In genomic region chr3:43106293-43106628, GRCh38 we compare ENCODE assay signal across 7 cellular contexts. TPM values are rescaled to one million over a fixed set of nuclear protein-coding genes. Genes with fewer than 3 reads are reported as not detected.
DNase-seq lines count a peak whose midpoint lies in the region; ATAC-seq and TF ChIP-seq lines count a peak whose summit lies in the region.

No MANE protein-coding gene starts in this region.

- TF ChIP-seq CTCF in HFF-Myc (IDR thresholded peaks at IDR 0.05; ENCODE audit: low read depth, low read length, missing control alignments) = no peak
- no peak for TF ChIP-seq CTCF in activated CD8-positive, alpha-beta T cell treated with anti-CD3 and anti-CD28 coated beads for 36 hours (IDR thresholded peaks at IDR 0.05)

- H3K27me3 ChIP-seq in iPS-15b (ENCODE audit: control insufficient read depth, insufficient read depth, low read length) = peaks cover 18% of the 10 kb centered on the region

- H3K36me3 Mint-ChIP-seq in activated CD8-positive, alpha-beta T cell treated with anti-CD3 and anti-CD28 coated beads for 36 hours (ENCODE audit: low read depth) = no peaks in the 10 kb centered on the region

- peak overlapping the region; percentile 50 for H3K27ac Mint-ChIP-seq in activated CD8-positive, alpha-beta T cell treated with anti-CD3 and anti-CD28 coated beads for 36 hours
- H3K27ac Mint-ChIP-seq in stimulated activated naive CD8-positive, alpha-beta T cell treated with anti-CD3 and anti-CD28 coated beads, Interleukin-15, amount 100 ng/mL, for 72 hours = no peak overlapping the region

- no peaks in the 10 kb centered on the region for H3K9me3 ChIP-seq in iPS-15b (ENCODE audit: control insufficient read depth, insufficient read depth, low read length)

- POLR2A ChIA-PET in activated CD8-positive, alpha-beta T cell treated with anti-CD3 and anti-CD28 coated beads for 36 hours (lab: Charles Lee) = interaction anchor here (1.1 to 1.5 kb wide), 3 partner anchors 16 to 124 kb away, joined by 3 to 4 read pairs (median 3); no protein-coding TSS in a partner anchor

- no peaks in the 10 kb centered on the region for H3K9me3 Mint-ChIP-seq in activated CD8-positive, alpha-beta T cell treated with anti-CD3 and anti-CD28 coated beads for 36 hours
- H3K9me3 Mint-ChIP-seq in stimulated activated naive CD8-positive, alpha-beta T cell treated with anti-CD3 and anti-CD28 coated beads, Interleukin-15, amount 100 ng/mL, for 72 hours = peaks cover 6 to 9% of the 10 kb centered on the region in 2 donors

- H3K4me1 ChIP-seq in iPS-15b (ENCODE audit: control insufficient read depth, insufficient read depth, low read length) = peaks cover 2% of the 10 kb centered on the region

- DNase-seq in HFF-Myc (ENCODE audit: extremely low read depth, low read depth) (no peak), T1000 (lab: John Stamatoyannopoulos, UW) (no peak), AG20443 (ENCODE audit: low spot score) (no peak), GF-D8 (lab: John Stamatoyannopoulos, UW) (no peak)
- no peak for DNase-seq in activated CD8-positive, alpha-beta T cell treated with anti-CD3 and anti-CD28 coated beads for 36 hours
- no peak for DNase-seq in stimulated activated naive CD8-positive, alpha-beta T cell treated with anti-CD3 and anti-CD28 coated beads, Interleukin-15, amount 100 ng/mL, for 72 hours

- H3K4me3 ChIP-seq in HFF-Myc (replicated peaks; ENCODE audit: low read depth, low read length) (peak overlapping the region; percentile 69), iPS-15b (ENCODE audit: low read depth, low read length) (peak overlapping the region; percentile 63)

- intact Hi-C loops in activated CD8-positive, alpha-beta T cell treated with anti-CD3 and anti-CD28 coated beads for 36 hours (cut with micrococcal nuclease) = no loop called here

- CTCF ChIA-PET in activated CD8-positive, alpha-beta T cell treated with anti-CD3 and anti-CD28 coated beads for 36 hours (lab: Charles Lee) = interaction anchor here (2.4 kb wide), 1 partner anchor 145 kb away, joined by 13 read pairs; no protein-coding TSS in a partner anchor

- H3K4me1 Mint-ChIP-seq in activated CD8-positive, alpha-beta T cell treated with anti-CD3 and anti-CD28 coated beads for 36 hours (ENCODE audit: low read depth) = peaks cover 23% of the 10 kb centered on the region
- peaks cover 41% of the 10 kb centered on the region for H3K4me1 Mint-ChIP-seq in stimulated activated naive CD8-positive, alpha-beta T cell treated with anti-CD3 and anti-CD28 coated beads, Interleukin-15, amount 100 ng/mL, for 72 hours

- no peak overlapping the region for H3K9ac ChIP-seq in iPS-15b (ENCODE audit: low read depth, low read length)

- H3K36me3 ChIP-seq in iPS-15b (ENCODE audit: control insufficient read depth, insufficient read depth, low read length) = no peaks in the 10 kb centered on the region

- no peaks in the 10 kb centered on the region for H3K27me3 Mint-ChIP-seq in activated CD8-positive, alpha-beta T cell treated with anti-CD3 and anti-CD28 coated beads for 36 hours
- no peaks in the 10 kb centered on the region for H3K27me3 Mint-ChIP-seq in stimulated activated naive CD8-positive, alpha-beta T cell treated with anti-CD3 and anti-CD28 coated beads, Interleukin-15, amount 100 ng/mL, for 72 hours

- peak overlapping the region; percentile 74 for H3K4me3 Mint-ChIP-seq in activated CD8-positive, alpha-beta T cell treated with anti-CD3 and anti-CD28 coated beads for 36 hours
- H3K4me3 Mint-ChIP-seq in stimulated activated naive CD8-positive, alpha-beta T cell treated with anti-CD3 and anti-CD28 coated beads, Interleukin-15, amount 100 ng/mL, for 72 hours = peak overlapping the region; percentile 79 to 93

- ATAC-seq in activated CD8-positive, alpha-beta T cell treated with anti-CD3 and anti-CD28 coated beads for 36 hours = no peak
- no peak for ATAC-seq in stimulated activated naive CD8-positive, alpha-beta T cell treated with anti-CD3 and anti-CD28 coated beads, Interleukin-15, amount 100 ng/mL, for 72 hours

RNA-seq across cellular contexts. Expression of gene POMGNT2, which starts 0.4 kb away (rescaled TPM):
- total RNA-seq in activated CD8-positive, alpha-beta T cell treated with anti-CD3 and anti-CD28 coated beads for 36 hours = 10 to 100 TPM; 11.9 to 12.0 TPM
